Comparison of ENCODE assay signal across 15 cellular contexts in genomic region chr22:33658775-33659174, GRCh38.
A peak's percentile ranks its signal among the peaks of the same experiment; 100 is the strongest.
DNase-seq lines count a peak whose midpoint lies in the region; ATAC-seq and TF ChIP-seq lines count a peak whose summit lies in the region.
"Had no signal": no experiment of that assay in that cellular context is flagged by ENCODE, and none has a peak within 500 bp of the region (broad histone marks: within the 10 kb centered on the region; RNA-seq: fewer than 3 reads in every experiment).

No MANE protein-coding gene starts in this region.

- H3K27me3 ChIP-seq in BLaER1 (no peaks in the 10 kb centered on the region), colonic mucosa (no peaks in the 10 kb centered on the region)

- no peak for TF ChIP-seq CTCF in colonic mucosa (IDR thresholded peaks at IDR 0.05)

- H3K9me3 Mint-ChIP-seq in activated T-cell treated with anti-CD3 and anti-CD28 coated beads, Interleukin-2, amount 50 U/mL, for 24 hours = peaks cover 22% of the 10 kb centered on the region

- H3K36me3 ChIP-seq in BLaER1 = no peaks in the 10 kb centered on the region
- no peaks in the 10 kb centered on the region for H3K36me3 ChIP-seq in colonic mucosa

- H3K4me2 ChIP-seq in BLaER1 = 0 out of 2 replicates have a peak overlapping the region, but pooled peaks have one; percentile 4

- H3K27ac ChIP-seq in BLaER1 = no peak overlapping the region
- no peak overlapping the region for H3K27ac ChIP-seq in colonic mucosa

- H3K4me3 ChIP-seq in BLaER1 (no peak overlapping the region), colonic mucosa (no peak overlapping the region), skeletal muscle cell (ENCODE audit: low read depth, low read length) (no peak overlapping the region)

- H4K20me1 ChIP-seq in BLaER1 = no peaks in the 10 kb centered on the region

- in situ Hi-C loops in G401 (cut with HindIII; ENCODE audit: low sequenced_read_pairs) = no loop called here

- H3K4me1 ChIP-seq in BLaER1 = peaks cover 11% of the 10 kb centered on the region
- no peaks in the 10 kb centered on the region for H3K4me1 ChIP-seq in colonic mucosa

- H3K36me3 Mint-ChIP-seq in activated T-cell treated with anti-CD3 and anti-CD28 coated beads, Interleukin-2, amount 50 U/mL, for 24 hours (ENCODE audit: low read depth) = no peaks in the 10 kb centered on the region
- H3K36me3 Mint-ChIP-seq: activated naive CD4-positive, alpha-beta T cell treated with anti-CD3 and anti-CD28 coated beads, Interleukin-2, amount 10 ng/mL, durations not matched to agents 7 days and 5 days; immature natural killer cell; natural killer cell had no signal

- H3K27ac Mint-ChIP-seq in activated T-cell treated with anti-CD3 and anti-CD28 coated beads, Interleukin-2, amount 50 U/mL, for 24 hours = no peak overlapping the region
- H3K27ac Mint-ChIP-seq: activated naive CD4-positive, alpha-beta T cell treated with anti-CD3 and anti-CD28 coated beads, Interleukin-2, amount 10 ng/mL, durations not matched to agents 7 days and 5 days; immature natural killer cell; natural killer cell had no signal

- peak; percentile 34 for DNase-seq in colonic mucosa
- DNase-seq in left lobe of liver (ENCODE audit: low spot score) = peak; percentile 48
- DNase-seq in skeletal muscle cell (ENCODE audit: low read depth) = peak; percentile 12
- DNase-seq in G401 (ENCODE audit: low spot score) = no peak
- no peak for DNase-seq in NCI-H1417 (lab: John Stamatoyannopoulos, UW)
- no peak for DNase-seq in dedifferentiated amniotic fluid mesenchymal stem cell (ENCODE audit: extremely low spot score)
- DNase-seq in activated T-cell treated with anti-CD3 and anti-CD28 coated beads, Interleukin-2, amount 50 U/mL, for 24 hours = no peak
- DNase-seq: activated naive CD4-positive, alpha-beta T cell treated with anti-CD3 and anti-CD28 coated beads, Interleukin-2, amount 10 ng/mL, durations not matched to agents 7 days and 5 days; AML-193; cerebellar nuclear complex; immature natural killer cell; natural killer cell; NCI-H1105; NCI-H774 had no signal

- no peaks in the 10 kb centered on the region for H3K27me3 Mint-ChIP-seq in activated T-cell treated with anti-CD3 and anti-CD28 coated beads, Interleukin-2, amount 50 U/mL, for 24 hours
- H3K27me3 Mint-ChIP-seq: activated naive CD4-positive, alpha-beta T cell treated with anti-CD3 and anti-CD28 coated beads, Interleukin-2, amount 10 ng/mL, durations not matched to agents 7 days and 5 days had no signal

- no peak overlapping the region for H3K4me3 Mint-ChIP-seq in activated T-cell treated with anti-CD3 and anti-CD28 coated beads, Interleukin-2, amount 50 U/mL, for 24 hours
- H3K4me3 Mint-ChIP-seq: activated naive CD4-positive, alpha-beta T cell treated with anti-CD3 and anti-CD28 coated beads, Interleukin-2, amount 10 ng/mL, durations not matched to agents 7 days and 5 days; immature natural killer cell; natural killer cell had no signal

- peaks cover 11% of the 10 kb centered on the region; the same call in 1 of the 2 replicates for H3K9me3 ChIP-seq in BLaER1
- no peaks in the 10 kb centered on the region for H3K9me3 ChIP-seq in colonic mucosa

- intact Hi-C loops in colonic mucosa (cut with DNase I) = loop anchor here (10.0 kb wide), 1 partner anchor 266 kb away; the partner anchor contains the start of gene LARGE1

- ATAC-seq in left lobe of liver = peak; percentile 69
- ATAC-seq: natural killer cell had no signal

- no peaks in the 10 kb centered on the region for H3K4me1 Mint-ChIP-seq in activated T-cell treated with anti-CD3 and anti-CD28 coated beads, Interleukin-2, amount 50 U/mL, for 24 hours (ENCODE audit: low read depth)
- H3K4me1 Mint-ChIP-seq: activated naive CD4-positive, alpha-beta T cell treated with anti-CD3 and anti-CD28 coated beads, Interleukin-2, amount 10 ng/mL, durations not matched to agents 7 days and 5 days; immature natural killer cell; natural killer cell had no signal

- H3K9ac ChIP-seq in BLaER1 (no peak overlapping the region), colonic mucosa (ENCODE audit: low read depth in 2 of 2, low read length in 2 of 2) (no peak overlapping the region)

Comparison
In these comparisons a context has a peak if more than half of its experiments do, and no peak if none do; other contexts are left out.
1. DNase-seq: peak in colonic mucosa (single experiment), left lobe of liver (single experiment) and skeletal muscle cell (single experiment); none in G401 (single experiment), NCI-H1417 (0 of 3), dedifferentiated amniotic fluid mesenchymal stem cell (single experiment) and activated T-cell treated with anti-CD3 and anti-CD28 coated beads, Interleukin-2, amount 50 U/mL, for 24 hours (single experiment).